Comparison of ENCODE assay signal across 11 cellular contexts in the genomic region with DNA sequence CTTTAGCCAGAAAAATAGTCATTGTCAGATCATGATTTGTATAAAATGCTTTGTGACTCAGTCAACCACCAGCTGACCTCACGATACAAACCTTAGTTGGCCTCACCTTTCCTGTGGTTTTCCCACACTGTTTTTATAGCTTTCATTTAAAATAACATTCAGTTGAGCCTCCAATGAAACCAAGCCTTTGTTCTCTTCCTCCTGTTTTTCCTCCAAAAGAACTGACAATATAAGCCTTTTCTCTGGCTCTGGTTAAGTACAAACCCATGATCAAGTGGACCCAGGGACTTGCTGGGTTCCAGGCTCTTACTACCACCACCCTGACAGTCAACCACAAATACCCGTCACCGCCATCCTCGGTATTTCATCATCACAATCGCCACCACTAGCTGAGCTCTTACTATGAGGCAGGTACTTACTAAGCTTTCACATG.
A peak's percentile ranks its signal among the peaks of the same experiment; 100 is the strongest.
DNase-seq lines count a peak whose midpoint lies in the region; ATAC-seq, FAIRE-seq and TF ChIP-seq lines count a peak whose summit lies in the region.
"Had no signal": no experiment of that assay in that cellular context is flagged by ENCODE, and none has a peak within 500 bp of the region (broad histone marks: within the 10 kb centered on the region; RNA-seq: fewer than 3 reads in every experiment).

No MANE protein-coding gene starts in this region.

- POLR2A ChIA-PET in activated CD4-positive, alpha-beta T cell treated with anti-CD3 and anti-CD28 coated beads, Interleukin-2, amount 10 ng/mL, durations not matched to agents 7 days and 5 days (lab: Charles Lee): no interaction called here
- POLR2A ChIA-PET in endothelial cell of umbilical vein (lab: Charles Lee): interaction anchor here (1.1 kb wide), 1 partner anchor 9 kb away, joined by 4 read pairs; no protein-coding TSS in a partner anchor

- H3K36me3 ChIP-seq in endothelial cell of umbilical vein (ENCODE audit: control insufficient read depth in 2 of 2, extremely low read depth in 1 of 2, insufficient read depth in 2 of 2, low read length in 2 of 2): no peaks in the 10 kb centered on the region
- H3K36me3 ChIP-seq: BE2C had no signal

- peak overlapping the region; percentile 7 for H3K9ac ChIP-seq in endothelial cell of umbilical vein (replicated peaks; ENCODE audit: extremely low read depth, insufficient read depth, low read length)

- intact Hi-C loops in endothelial cell of umbilical vein (cut with micrococcal nuclease): loop anchor here (1.0 to 2.0 kb wide), 2 partner anchors 46 to 386 kb away; no protein-coding TSS in a partner anchor

- H3K4me1 ChIP-seq in endothelial cell of umbilical vein (ENCODE audit: control insufficient read depth, extremely low read depth, insufficient read depth, low read length): peaks cover 9% of the 10 kb centered on the region
- H3K4me1 ChIP-seq: BE2C had no signal

- peak overlapping the region; percentile 25 for H2AFZ ChIP-seq in endothelial cell of umbilical vein (ENCODE audit: low read depth, low read length)

- ATAC-seq in GM21737 (IDR thresholded peaks at IDR 0.05; ENCODE audit: unreplicated experiment): no peak

- H3K9me3 Mint-ChIP-seq in activated CD4-positive, alpha-beta T cell treated with anti-CD3 and anti-CD28 coated beads, Interleukin-2, amount 10 ng/mL, durations not matched to agents 7 days and 5 days: no peaks in the 10 kb centered on the region
- H3K9me3 Mint-ChIP-seq: neural crest cell had no signal

- H3K4me3 Mint-ChIP-seq in activated CD4-positive, alpha-beta T cell treated with anti-CD3 and anti-CD28 coated beads, Interleukin-2, amount 10 ng/mL, durations not matched to agents 7 days and 5 days: peak overlapping the region; percentile 4
- H3K4me3 Mint-ChIP-seq: neural crest cell had no signal

- no peak overlapping the region for H3K4me3 ChIP-seq in endothelial cell of umbilical vein (replicated peaks in 1 of 3; ENCODE audit: insufficient read depth in 1 of 3, low read depth in 1 of 3, low read length in 3 of 3)

- H3K9me1 ChIP-seq in endothelial cell of umbilical vein (replicated peaks; ENCODE audit: control insufficient read depth, extremely low read depth, insufficient read depth, low read length): no peaks in the 10 kb centered on the region

- no TSS peak for BruUV-seq in endothelial cell of umbilical vein (replicated peaks; lab: Mats Ljungman, UMichigan)

- no peaks in the 10 kb centered on the region for H3K27me3 Mint-ChIP-seq in activated CD4-positive, alpha-beta T cell treated with anti-CD3 and anti-CD28 coated beads, Interleukin-2, amount 10 ng/mL, durations not matched to agents 7 days and 5 days

- H3K4me2 ChIP-seq in endothelial cell of umbilical vein (ENCODE audit: insufficient read depth, low read length): peak overlapping the region; percentile 71

- H3K27ac ChIP-seq in endothelial cell of umbilical vein (ENCODE audit: insufficient read depth, low read depth, low read length): peak overlapping the region; percentile 89

- no peaks in the 10 kb centered on the region for H3K79me2 ChIP-seq in endothelial cell of umbilical vein (ENCODE audit: control insufficient read depth, insufficient read depth, low read length)

- in situ Hi-C loops in GM13977 (cut with MboI; ENCODE audit: low pct_unique_long_range_greater_than_20kb, low sequenced_read_pairs, unreplicated experiment): no loop called here

- H3K9me3 ChIP-seq in endothelial cell of umbilical vein (replicated peaks; ENCODE audit: control insufficient read depth, insufficient read depth, low read length): no peaks in the 10 kb centered on the region
- H3K9me3 ChIP-seq: BE2C had no signal

- peaks cover 21% of the 10 kb centered on the region for H3K4me1 Mint-ChIP-seq in activated CD4-positive, alpha-beta T cell treated with anti-CD3 and anti-CD28 coated beads, Interleukin-2, amount 10 ng/mL, durations not matched to agents 7 days and 5 days

- DNase-seq in activated CD4-positive, alpha-beta T cell treated with anti-CD3 and anti-CD28 coated beads, Interleukin-2, amount 10 ng/mL, durations not matched to agents 7 days and 5 days: peak; percentile 40
- no peak for DNase-seq in activated CD4-positive, alpha-beta T cell treated with anti-CD3 and anti-CD28 coated beads, Interleukin-2, amount 50 U/mL, for 4 hours
- DNase-seq in RPMI7951 (ENCODE audit: low read depth): peak; percentile 77
- peak; percentile 94 for DNase-seq in endothelial cell of umbilical vein (ENCODE audit: low read depth, low spot score)
- DNase-seq in stimulated activated CD8-positive, alpha-beta memory T cell treated with anti-CD3 and anti-CD28 coated beads, Interleukin-2, amount 100 ng/mL, for 48 hours (ENCODE audit: low read depth in 2 of 2): peak; percentile 20 to 53
- no peak for DNase-seq in GM20000 (ENCODE audit: low spot score)
- no peak for DNase-seq in GM13977 (ENCODE audit: low spot score)
- DNase-seq: BE2C, NCI-H446 treated with DMSO at 0.1 percent for 48 hours had no signal

- peak; percentile 47 for TF ChIP-seq POLR2A in endothelial cell of umbilical vein (IDR thresholded peaks at IDR 0.05; ENCODE audit: low read depth, low read length)

- FAIRE-seq in endothelial cell of umbilical vein (lab: Jason Lieb, UNC): peak; percentile 95

- H3K36me3 Mint-ChIP-seq in activated CD4-positive, alpha-beta T cell treated with anti-CD3 and anti-CD28 coated beads, Interleukin-2, amount 10 ng/mL, durations not matched to agents 7 days and 5 days (ENCODE audit: low read depth): peaks cover 1% of the 10 kb centered on the region

- H3K27me3 ChIP-seq in endothelial cell of umbilical vein (ENCODE audit: control insufficient read depth in 2 of 2, insufficient read depth in 2 of 2, low read length in 2 of 2): no peaks in the 10 kb centered on the region
- H3K27me3 ChIP-seq: BE2C had no signal

- H4K20me1 ChIP-seq in endothelial cell of umbilical vein (replicated peaks; ENCODE audit: control insufficient read depth, extremely low read depth, insufficient read depth, low read length): no peaks in the 10 kb centered on the region

- CTCF ChIA-PET in activated CD4-positive, alpha-beta T cell treated with anti-CD3 and anti-CD28 coated beads, Interleukin-2, amount 10 ng/mL, durations not matched to agents 7 days and 5 days (lab: Charles Lee): interaction anchor here (1.0 to 1.3 kb wide), 6 partner anchors 8 to 493 kb away, joined by 3 to 5 read pairs (median 4); a partner anchor contains a TSS
- CTCF ChIA-PET in endothelial cell of umbilical vein (lab: Charles Lee): interaction anchor here (0.5 to 1.6 kb wide), 12 partner anchors 8 to 1097 kb away, joined by 3 to 6 read pairs (median 3); no protein-coding TSS in a partner anchor

- TF ChIP-seq CTCF in endothelial cell of umbilical vein (IDR thresholded peaks at IDR 0.05; ENCODE audit: extremely low read depth in 1 of 2, insufficient read depth in 1 of 2, low read depth in 1 of 2, low read length in 2 of 2) (no peak), GM20000 (IDR thresholded peaks at IDR 0.05; ENCODE audit: extremely low read depth, missing control alignments) (no peak), GM13977 (IDR thresholded peaks at IDR 0.05; ENCODE audit: extremely low read depth, insufficient read depth, missing control alignments) (no peak)

- peak overlapping the region; percentile 76 for H3K27ac Mint-ChIP-seq in activated CD4-positive, alpha-beta T cell treated with anti-CD3 and anti-CD28 coated beads, Interleukin-2, amount 10 ng/mL, durations not matched to agents 7 days and 5 days

- dilution Hi-C loops in endothelial cell of umbilical vein (cut with MboI; ENCODE audit: extremely low pct_ligation_motif_present, low sequenced_read_pairs): no loop called here

TF ChIP-seq in endothelial cell of umbilical vein, 7 proteins besides CTCF, POLR2A, EP300 and RAD21:
- TF ChIP-seq JUN (IDR thresholded peaks at IDR 0.05; ENCODE audit: borderline replicate concordance, insufficient read depth, insufficient read length, low read depth) (peak; percentile 71), POLR2AphosphoS5 (IDR thresholded peaks at IDR 0.05; ENCODE audit: insufficient read depth, low read depth, low read length) (peak; percentile 69), FOS (IDR thresholded peaks at IDR 0.05; ENCODE audit: borderline replicate concordance, insufficient read depth, low read length) (peak; percentile 73), GATA2 (IDR thresholded peaks at IDR 0.05; ENCODE audit: insufficient read depth, insufficient read length, low read depth, low read length) (no peak)

Comparison
In these comparisons a context has a peak if more than half of its experiments do, and no peak if none do; other contexts are left out.
1. DNase-seq: peak in activated CD4-positive, alpha-beta T cell treated with anti-CD3 and anti-CD28 coated beads, Interleukin-2, amount 10 ng/mL, durations not matched to agents 7 days and 5 days (single experiment), RPMI7951 (single experiment), endothelial cell of umbilical vein (single experiment) and stimulated activated CD8-positive, alpha-beta memory T cell treated with anti-CD3 and anti-CD28 coated beads, Interleukin-2, amount 100 ng/mL, for 48 hours (2 of 2); none in activated CD4-positive, alpha-beta T cell treated with anti-CD3 and anti-CD28 coated beads, Interleukin-2, amount 50 U/mL, for 4 hours (0 of 2), GM20000 (single experiment) and GM13977 (single experiment).